In the genomic region with DNA sequence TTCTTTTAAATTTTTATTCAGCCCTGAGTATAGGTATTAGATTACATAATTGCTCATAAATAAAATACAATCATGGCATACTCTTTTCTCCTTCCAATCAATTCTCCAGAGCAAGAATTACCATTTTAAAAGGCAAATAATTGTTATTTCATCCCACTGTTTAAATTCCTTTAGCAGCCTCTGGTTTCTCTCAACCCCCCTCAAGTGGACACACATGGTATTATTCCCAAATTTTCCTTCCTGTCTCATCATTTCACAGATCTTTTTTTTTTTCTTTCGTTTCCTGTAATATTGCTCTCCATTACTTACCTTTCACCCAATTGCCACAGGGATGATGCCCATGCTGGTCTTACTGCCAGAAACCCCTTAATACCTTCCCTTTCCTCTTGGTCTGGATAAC, we compare ENCODE assay signal across 19 cellular contexts.
DNase-seq lines count a peak whose midpoint lies in the region; ATAC-seq and TF ChIP-seq lines count a peak whose summit lies in the region.
"Had no signal": no experiment of that assay in that cellular context is flagged by ENCODE, and none has a peak within 500 bp of the region (broad histone marks: within the 10 kb centered on the region; RNA-seq: fewer than 3 reads in every experiment).

No MANE protein-coding gene starts in this region.

- H3K27me3 Mint-ChIP-seq in mesothelial cell of epicardium (ENCODE audit: low read depth) (no peaks in the 10 kb centered on the region), osteocyte (ENCODE audit: unreplicated experiment) (no peaks in the 10 kb centered on the region)
- H3K27me3 Mint-ChIP-seq: activated T-helper 17 cell treated with anti-CD3 and anti-CD28 coated beads, Interleukin-2, amount 50 U/mL, for 72 hours; naive thymus-derived CD8-positive, alpha-beta T cell; T-cell had no signal

- H3K36me3 Mint-ChIP-seq in mesothelial cell of epicardium (no peaks in the 10 kb centered on the region), osteocyte (ENCODE audit: unreplicated experiment) (no peaks in the 10 kb centered on the region)
- H3K36me3 Mint-ChIP-seq: T-cell had no signal

- H3K9me3 Mint-ChIP-seq in mesothelial cell of epicardium (peaks cover 7% of the 10 kb centered on the region), osteocyte (ENCODE audit: unreplicated experiment) (no peaks in the 10 kb centered on the region)

- H3K4me1 Mint-ChIP-seq in mesothelial cell of epicardium (peaks cover 20% of the 10 kb centered on the region), osteocyte (ENCODE audit: unreplicated experiment) (no peaks in the 10 kb centered on the region)
- H3K4me1 Mint-ChIP-seq: activated T-helper 17 cell treated with anti-CD3 and anti-CD28 coated beads, Interleukin-2, amount 50 U/mL, for 72 hours; naive thymus-derived CD8-positive, alpha-beta T cell; T-cell had no signal

- H3K4me3 ChIP-seq in AG10803 (ENCODE audit: low read length) (no peak overlapping the region), choroid plexus epithelial cell (ENCODE audit: low read depth, low read length) (no peak overlapping the region)
- H3K4me3 ChIP-seq: BLaER1 had no signal

- no peak overlapping the region for H3K4me3 Mint-ChIP-seq in mesothelial cell of epicardium
- H3K4me3 Mint-ChIP-seq in osteocyte (ENCODE audit: unreplicated experiment) = no peak overlapping the region
- H3K4me3 Mint-ChIP-seq: activated T-helper 17 cell treated with anti-CD3 and anti-CD28 coated beads, Interleukin-2, amount 50 U/mL, for 72 hours; naive thymus-derived CD8-positive, alpha-beta T cell; T-cell had no signal

- 0 out of 2 replicates have a peak, but pooled peaks have one; percentile 8 for TF ChIP-seq CTCF in AG10803 (conservative IDR thresholded peaks at IDR 0.05; ENCODE audit: low read length)
- peak; percentile 44 for TF ChIP-seq CTCF in LNCAP (IDR thresholded peaks at IDR 0.05)
- peak; percentile 30 for TF ChIP-seq CTCF in choroid plexus epithelial cell (conservative IDR thresholded peaks at IDR 0.05; ENCODE audit: low read depth, low read length)
- TF ChIP-seq CTCF in mesothelial cell of epicardium (IDR thresholded peaks at IDR 0.05; ENCODE audit: unreplicated experiment) = peak; percentile 48
- no peak for TF ChIP-seq CTCF in osteocyte (IDR thresholded peaks at IDR 0.05)

- ATAC-seq in HG02973 (IDR thresholded peaks at IDR 0.05; ENCODE audit: unreplicated experiment) = no peak
- ATAC-seq: activated T-helper 17 cell treated with anti-CD3 and anti-CD28 coated beads, Interleukin-2, amount 50 U/mL, for 72 hours; left colon; naive thymus-derived CD8-positive, alpha-beta T cell; T-cell had no signal

- DNase-seq in AG10803 (ENCODE audit: low read depth) (no peak), choroid plexus epithelial cell (ENCODE audit: low read depth) (peak; percentile 10), mesothelial cell of epicardium (ENCODE audit: low spot score in 2 of 2, unreplicated experiment in 2 of 2) (no peak), osteocyte (ENCODE audit: extremely low spot score, unreplicated experiment) (no peak), inferior parietal cortex (ENCODE audit: extremely low spot score) (no peak)
- DNase-seq in activated CD4-positive, CD25-positive, alpha-beta regulatory T cell treated with anti-CD3 and anti-CD28 coated beads, Interleukin-2, amount 50 U/mL, for 72 hours = no peak
- DNase-seq: DND-41; left colon; naive thymus-derived CD8-positive, alpha-beta T cell; NCI-H2029; NCI-H774; retina; stimulated activated CD4-positive, alpha-beta T cell treated with anti-CD3 and anti-CD28 coated beads, Interleukin-2, amount 100 ng/mL, for 24 hours; T-cell; WERI-Rb-1 had no signal

- H3K27ac Mint-ChIP-seq in mesothelial cell of epicardium = no peak overlapping the region
- H3K27ac Mint-ChIP-seq in osteocyte (ENCODE audit: unreplicated experiment) = no peak overlapping the region
- H3K27ac Mint-ChIP-seq: activated T-helper 17 cell treated with anti-CD3 and anti-CD28 coated beads, Interleukin-2, amount 50 U/mL, for 72 hours; naive thymus-derived CD8-positive, alpha-beta T cell; T-cell had no signal
